34 cellular contexts compared by ENCODE assay signal in the genomic region with DNA sequence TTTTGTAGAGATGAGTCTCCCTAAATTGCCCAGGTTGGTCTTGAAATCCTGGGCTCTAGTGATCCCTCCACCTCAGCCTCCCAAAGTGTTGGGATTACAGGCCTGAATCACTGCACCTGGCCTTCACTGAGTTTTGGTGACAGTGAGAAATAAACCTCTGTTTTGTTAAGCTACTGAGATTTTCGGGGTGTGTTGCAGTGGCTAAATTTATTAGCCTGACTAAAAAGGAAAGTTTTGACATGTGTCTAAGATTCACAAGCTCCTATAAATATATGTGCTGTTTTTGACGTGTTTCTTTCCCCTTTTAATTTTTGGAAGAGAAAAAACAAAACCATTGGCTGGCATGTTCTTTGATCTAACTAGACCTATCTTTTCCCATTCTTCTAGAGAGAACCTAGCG.
"Had no signal": no experiment of that assay in that cellular context is flagged by ENCODE, and none has a peak within 500 bp of the region (broad histone marks: within the 10 kb centered on the region; RNA-seq: fewer than 3 reads in every experiment).

No MANE protein-coding gene starts in this region.

- H3K27me3 ChIP-seq: adrenal gland, MG63 had no signal

- H3K4me3 ChIP-seq: adrenal gland, MG63 had no signal

- H3K27me3 Mint-ChIP-seq: activated B cell treated with CpG ODN at 0.5 μM for 24 hours; activated CD4-positive, alpha-beta memory T cell treated with anti-CD3 and anti-CD28 coated beads for 36 hours; brain had no signal

- H3K36me3 ChIP-seq: adrenal gland, MG63 had no signal

- H3K4me3 Mint-ChIP-seq: activated B cell treated with CpG ODN at 0.5 μM for 24 hours; activated CD4-positive, alpha-beta memory T cell treated with anti-CD3 and anti-CD28 coated beads for 36 hours; activated naive CD4-positive, alpha-beta T cell treated with anti-CD3 and anti-CD28 coated beads for 36 hours; activated T-cell treated with anti-CD3 and anti-CD28 coated beads, Interleukin-2, amount 50 U/mL, for 4 hours; activated T-helper 1 cell treated with anti-CD3 and anti-CD28 coated beads, Interleukin-12 subunit alpha, Interleukin-12 subunit beta, Interleukin-2, Interleukin-4 antibody, amounts not matched to agents 30 ng/mL and 10 ng/mL and 1 ng/mL, durations not matched to agents 14 hours and 24 hours and 36 hours; brain had no signal

- FAIRE-seq: astrocyte, bronchial epithelial cell had no signal

- H3K27ac Mint-ChIP-seq: activated B cell treated with CpG ODN at 0.5 μM for 24 hours; activated CD4-positive, alpha-beta memory T cell treated with anti-CD3 and anti-CD28 coated beads for 36 hours; activated naive CD4-positive, alpha-beta T cell treated with anti-CD3 and anti-CD28 coated beads for 36 hours; activated naive CD4-positive, alpha-beta T cell treated with anti-CD3 and anti-CD28 coated beads, Interleukin-2, amount 50 U/mL, for 72 hours; activated T-helper 1 cell treated with anti-CD3 and anti-CD28 coated beads, Interleukin-12 subunit alpha, Interleukin-12 subunit beta, Interleukin-2, Interleukin-4 antibody, amounts not matched to agents 30 ng/mL and 10 ng/mL and 1 ng/mL, durations not matched to agents 14 hours and 24 hours and 36 hours; brain had no signal

- H3K4me1 ChIP-seq: adrenal gland had no signal

- DNase-seq: activated B cell treated with CpG ODN at 0.5 μM for 24 hours; activated CD4-positive, alpha-beta memory T cell treated with anti-CD3 and anti-CD28 coated beads for 36 hours; activated CD4-positive, alpha-beta T cell treated with anti-CD3 and anti-CD28 coated beads for 4 hours; activated CD4-positive, alpha-beta T cell treated with anti-CD3 and anti-CD28 coated beads, Interleukin-2, amount 50 U/mL, for 1 hour; activated CD4-positive, CD25-positive, alpha-beta regulatory T cell treated with anti-CD3 and anti-CD28 coated beads, Interleukin-2, amount 50 U/mL, for 72 hours; activated CD8-positive, alpha-beta memory T cell treated with anti-CD3 and anti-CD28 coated beads, Interleukin-2, amount 50 U/mL, for 4 hours; activated gamma-delta T cell treated with Interleukin-2 at 50 U/mL for 16 hours; activated naive CD4-positive, alpha-beta T cell treated with anti-CD3 and anti-CD28 coated beads for 36 hours; activated T-cell treated with anti-CD3 and anti-CD28 coated beads for 4 hours; activated T-cell treated with anti-CD3 and anti-CD28 coated beads, Interleukin-2, amount 50 U/mL, for 4 hours; adrenal gland; caudate nucleus; cerebellar nuclear complex; MG63; MV-4-11; NCI-H1092; NCI-H1436 treated with DMSO at 0.1 percent for 48 hours; NCI-H1694 treated with DMSO at 0.1 percent for 48 hours; NCI-H2029; NCI-H510A; NCI-H526; NCI-H748 treated with DMSO at 0.1 percent for 48 hours; OCI-M1; Right ventricle myocardium superior; SW 1271; T-helper 1 cell; T-helper 2 cell; T-helper 9 cell had no signal

- H3K9me3 Mint-ChIP-seq: activated B cell treated with CpG ODN at 0.5 μM for 24 hours; activated CD4-positive, alpha-beta memory T cell treated with anti-CD3 and anti-CD28 coated beads for 36 hours; activated naive CD4-positive, alpha-beta T cell treated with anti-CD3 and anti-CD28 coated beads for 36 hours; activated naive CD4-positive, alpha-beta T cell treated with anti-CD3 and anti-CD28 coated beads, Interleukin-2, amount 50 U/mL, for 72 hours; activated T-cell treated with anti-CD3 and anti-CD28 coated beads, Interleukin-2, amount 50 U/mL, for 4 hours; activated T-helper 1 cell treated with anti-CD3 and anti-CD28 coated beads, Interleukin-12 subunit alpha, Interleukin-12 subunit beta, Interleukin-2, Interleukin-4 antibody, amounts not matched to agents 30 ng/mL and 10 ng/mL and 1 ng/mL, durations not matched to agents 14 hours and 24 hours and 36 hours; brain had no signal

- H3K36me3 Mint-ChIP-seq: activated CD4-positive, alpha-beta memory T cell treated with anti-CD3 and anti-CD28 coated beads for 36 hours; activated naive CD4-positive, alpha-beta T cell treated with anti-CD3 and anti-CD28 coated beads, Interleukin-2, amount 50 U/mL, for 72 hours; brain had no signal

- ATAC-seq: activated naive CD4-positive, alpha-beta T cell treated with anti-CD3 and anti-CD28 coated beads, Interleukin-2, amount 50 U/mL, for 72 hours; activated T-cell treated with anti-CD3 and anti-CD28 coated beads, Interleukin-2, amount 50 U/mL, for 4 hours had no signal

- H3K9me3 ChIP-seq: MG63 had no signal

- H3K4me1 Mint-ChIP-seq: activated B cell treated with CpG ODN at 0.5 μM for 24 hours, brain had no signal

- H3K27ac ChIP-seq: adrenal gland, VCaP had no signal
